In genomic region chr16:797686-798085, GRCh38 we compare ENCODE assay signal across 9 cellular contexts. TPM values are rescaled to one million over a fixed set of nuclear protein-coding genes. Genes with fewer than 3 reads are reported as not detected.
"Had no signal": no experiment of that assay in that cellular context is flagged by ENCODE, and none has a peak within 500 bp of the region (broad histone marks: within the 10 kb centered on the region; RNA-seq: fewer than 3 reads in every experiment).

No MANE protein-coding gene starts in this region.

- H3K4me1 Mint-ChIP-seq: GM23338, H9 had no signal

- H3K9ac ChIP-seq: GM23248 had no signal

- H2AFZ ChIP-seq: GM23248, GM23338 had no signal

- H3K27ac Mint-ChIP-seq: GM23338, H9, HFFc6 had no signal

- H3K27ac ChIP-seq: GM23248 had no signal

- H3K4me2 ChIP-seq: GM23338 had no signal

- DNase-seq: GM23248, GOT3, HCEC 1CT, HFFc6 had no signal

- H3K4me3 ChIP-seq: GM23248, GM23338 had no signal

- H3K9me3 Mint-ChIP-seq: GM23338, HFFc6 had no signal

- H3K4me3 Mint-ChIP-seq: GM23338, H9, HFFc6 had no signal

RNA-seq across cellular contexts. Expression of gene GNG13, which starts 2.8 kb away (rescaled TPM):
- total RNA-seq: GM23248, GM23338, H1, H4, H7, H9, HFFc6 had no signal

RNA-seq across cellular contexts. Expression of gene MSLN, which starts 37.2 kb away (rescaled TPM):
- total RNA-seq: GM23248, H4, H7 had no signal
